9 cellular contexts compared by ENCODE assay signal in genomic region chr14:21103710-21104447, GRCh38. TPM values are rescaled to one million over a fixed set of nuclear protein-coding genes. Genes with fewer than 3 reads are reported as not detected.
DNase-seq lines count a peak whose midpoint lies in the region; ATAC-seq, FAIRE-seq and TF ChIP-seq lines count a peak whose summit lies in the region.
"Had no signal": no experiment of that assay in that cellular context is flagged by ENCODE, and none has a peak within 500 bp of the region (broad histone marks: within the 10 kb centered on the region; RNA-seq: fewer than 3 reads in every experiment).

No MANE protein-coding gene starts in this region.

- H3K36me3 ChIP-seq in keratinocyte (ENCODE audit: control insufficient read depth in 2 of 2, extremely low read depth in 1 of 2, insufficient read depth in 2 of 2, low read length in 2 of 2) = no peaks in the 10 kb centered on the region

- peak; percentile 95 to 96 for DNase-seq in AML-193 (lab: John Stamatoyannopoulos, UW)
- DNase-seq in NCI-H345 treated with DMSO at 0.1 percent for 48 hours (lab: John Stamatoyannopoulos, UW; ENCODE audit: unreplicated experiment) = peak; percentile 92
- DNase-seq in cerebellar cortex (ENCODE audit: low spot score) = peak; percentile 98
- no peak for DNase-seq in keratinocyte (ENCODE audit: low read depth, low spot score)
- peak; percentile 91 to 93 (median 92) for DNase-seq in stimulated activated CD4-positive, alpha-beta T cell treated with anti-CD3 and anti-CD28 coated beads, Interleukin-12 subunit alpha, Interleukin-12 subunit beta, amount 100 ng/mL, for 48 hours (ENCODE audit: low read depth in 2 of 3, low spot score in 1 of 3)

- dilution Hi-C loops in keratinocyte (cut with MboI; ENCODE audit: extremely low pct_ligation_motif_present, low sequenced_read_pairs) = no loop called here

- no peak for FAIRE-seq in keratinocyte (lab: Jason Lieb, UNC)
- FAIRE-seq: colon had no signal

- H2AFZ ChIP-seq in keratinocyte (ENCODE audit: control insufficient read depth, low read length) = peak overlapping the region; percentile 94

- no peaks in the 10 kb centered on the region for H4K20me1 ChIP-seq in keratinocyte (ENCODE audit: control insufficient read depth, extremely low read depth, insufficient read depth, low read length)

- H3K4me3 ChIP-seq in keratinocyte (ENCODE audit: control insufficient read depth in 2 of 3, extremely low read depth in 1 of 3, insufficient read depth in 2 of 3, low read depth in 1 of 3, low read length in 3 of 3) = peak overlapping the region; percentile 54 to 90 (median 83)

- ATAC-seq in GM19035 (IDR thresholded peaks at IDR 0.05; ENCODE audit: unreplicated experiment) = peak; percentile 92
- ATAC-seq in HG03342 (IDR thresholded peaks at IDR 0.05; ENCODE audit: unreplicated experiment) = peak; percentile 85
- peak; percentile 89 to 92 for ATAC-seq in activated CD4-positive, CD25-positive, alpha-beta regulatory T cell treated with anti-CD3 and anti-CD28 coated beads, Interleukin-2, amount 50 U/mL, for 24 hours

- H3K27ac ChIP-seq in keratinocyte (ENCODE audit: control insufficient read depth, insufficient read depth, low read length) = peak overlapping the region; percentile 95

- peak overlapping the region; percentile 99 for H3K4me2 ChIP-seq in keratinocyte (ENCODE audit: control insufficient read depth, extremely low read depth, insufficient read depth, low read depth, low read length)

- peak; percentile 75 to 90 (median 83) for TF ChIP-seq CTCF in keratinocyte (optimal IDR thresholded peaks at IDR 0.05 in 1 of 3, IDR thresholded peaks at IDR 0.05 in 1 of 3, conservative IDR thresholded peaks at IDR 0.05 in 1 of 3; ENCODE audit: extremely low read depth in 1 of 3, insufficient read depth in 2 of 3, low read length in 3 of 3)

- peaks cover 76% of the 10 kb centered on the region for H3K4me1 ChIP-seq in keratinocyte (ENCODE audit: control insufficient read depth, extremely low read depth, insufficient read depth, low read length)

- H3K9ac ChIP-seq in keratinocyte (ENCODE audit: control insufficient read depth, extremely low read depth, insufficient read depth, low read length) = peak overlapping the region; percentile 95

- H3K9me1 ChIP-seq in keratinocyte (ENCODE audit: control insufficient read depth, extremely low read depth, insufficient read depth, low read length) = no peaks in the 10 kb centered on the region

- no peaks in the 10 kb centered on the region for H3K9me3 ChIP-seq in keratinocyte (ENCODE audit: control insufficient read depth, low read depth, low read length)

- peaks cover 21% of the 10 kb centered on the region for H3K79me2 ChIP-seq in keratinocyte (ENCODE audit: control insufficient read depth, insufficient read depth, low read length)

- H3K27me3 ChIP-seq in keratinocyte (ENCODE audit: control insufficient read depth, extremely low read depth, insufficient read depth, low read length) = no peaks in the 10 kb centered on the region

RNA-seq across cellular contexts. Expression of gene TMEM253, which starts 3.0 kb away (rescaled TPM):
- polyA plus RNA-seq in keratinocyte = 1.1 to 1.4 TPM (median 1.3 TPM) in 3 replicates
- polyA plus RNA-seq in keratinocyte (2011; ENCODE audit: low read depth) = 1.2 TPM
- polyA plus RNA-seq in keratinocyte (2011; cell fraction: cytosol; rRNA removed) = 0.74 and 1.1 TPM in 2 replicates
- polyA plus RNA-seq in keratinocyte (2011; cell fraction: nucleus; rRNA removed) = 1.7 and 1.8 TPM in 2 replicates
- polyA plus RNA-seq in keratinocyte (2012; ENCODE audit: low replicate concordance) = 1.4 and 2.1 TPM in 2 replicates
- 0.63 to 1.9 TPM (median 1.2 TPM) in 3 replicates for polyA minus RNA-seq in keratinocyte
- not detected for polyA minus RNA-seq in keratinocyte (2011; cell fraction: cytosol; rRNA and poly(A)+ RNA removed)
- polyA minus RNA-seq in keratinocyte (2011; cell fraction: nucleus; rRNA and poly(A)+ RNA removed) = 0.53 TPM in 1 of 2 replicates, not detected in the other

RNA-seq across cellular contexts. Expression of gene ZNF219, which starts 5.4 kb away (rescaled TPM):
- 23.1 to 35.3 TPM (median 24.8 TPM) in 3 replicates for polyA plus RNA-seq in keratinocyte
- 3.3 TPM for polyA plus RNA-seq in keratinocyte (2011; ENCODE audit: low read depth)
- 13.6 and 54.2 TPM in 2 replicates for polyA plus RNA-seq in keratinocyte (2011; cell fraction: cytosol; rRNA removed)
- polyA plus RNA-seq in keratinocyte (2011; cell fraction: nucleus; rRNA removed) = 92.2 and 119 TPM in 2 replicates
- polyA plus RNA-seq in keratinocyte (2012; ENCODE audit: low replicate concordance) = 23.8 and 28.7 TPM in 2 replicates
- polyA minus RNA-seq in keratinocyte = 16.3 to 21.7 TPM (median 21.3 TPM) in 3 replicates
- polyA minus RNA-seq in keratinocyte (2011; cell fraction: cytosol; rRNA and poly(A)+ RNA removed) = 57.2 TPM
- polyA minus RNA-seq in keratinocyte (2011; cell fraction: nucleus; rRNA and poly(A)+ RNA removed) = 23.7 and 26.5 TPM in 2 replicates

RNA-seq across cellular contexts. Expression of gene ARHGEF40, which starts 33.8 kb away (rescaled TPM):
- 8.7 to 14.4 TPM (median 11.9 TPM) in 3 replicates for polyA plus RNA-seq in keratinocyte
- 7.7 TPM for polyA plus RNA-seq in keratinocyte (2011; ENCODE audit: low read depth)
- 10.9 and 11.1 TPM in 2 replicates for polyA plus RNA-seq in keratinocyte (2011; cell fraction: cytosol; rRNA removed)
- polyA plus RNA-seq in keratinocyte (2011; cell fraction: nucleus; rRNA removed) = 34.3 and 52.7 TPM in 2 replicates
- 7.0 and 8.0 TPM in 2 replicates for polyA plus RNA-seq in keratinocyte (2012; ENCODE audit: low replicate concordance)
- polyA minus RNA-seq in keratinocyte = 10.5 to 39.4 TPM (median 26.2 TPM) in 3 replicates
- polyA minus RNA-seq in keratinocyte (2011; cell fraction: cytosol; rRNA and poly(A)+ RNA removed) = 9.4 TPM
- polyA minus RNA-seq in keratinocyte (2011; cell fraction: nucleus; rRNA and poly(A)+ RNA removed) = 14.1 and 16.1 TPM in 2 replicates

RNA-seq across cellular contexts. Expression of gene RNASE8, which starts 46.3 kb away (rescaled TPM):
- polyA plus RNA-seq in keratinocyte = not detected in 3 replicates
- polyA plus RNA-seq in keratinocyte (2011; ENCODE audit: low read depth) = 0.45 TPM
- not detected in 2 replicates for polyA plus RNA-seq in keratinocyte (2011; cell fraction: cytosol; rRNA removed)
- not detected in 2 replicates for polyA plus RNA-seq in keratinocyte (2011; cell fraction: nucleus; rRNA removed)
- 0.63 TPM in 1 of 2 replicates, not detected in the other for polyA plus RNA-seq in keratinocyte (2012; ENCODE audit: low replicate concordance)
- polyA minus RNA-seq in keratinocyte = not detected in 3 replicates
- polyA minus RNA-seq in keratinocyte (2011; cell fraction: cytosol; rRNA and poly(A)+ RNA removed) = not detected
- not detected in 2 replicates for polyA minus RNA-seq in keratinocyte (2011; cell fraction: nucleus; rRNA and poly(A)+ RNA removed)

RNA-seq across cellular contexts. Expression of gene OR5AU1, which starts 52.0 kb away (rescaled TPM):
- polyA plus RNA-seq in keratinocyte = not detected in 3 replicates
- not detected for polyA plus RNA-seq in keratinocyte (2011; ENCODE audit: low read depth)
- polyA plus RNA-seq in keratinocyte (2011; cell fraction: cytosol; rRNA removed) = not detected in 2 replicates
- not detected in 2 replicates for polyA plus RNA-seq in keratinocyte (2011; cell fraction: nucleus; rRNA removed)
- polyA plus RNA-seq in keratinocyte (2012; ENCODE audit: low replicate concordance) = not detected in 2 replicates
- not detected in 3 replicates for polyA minus RNA-seq in keratinocyte
- not detected for polyA minus RNA-seq in keratinocyte (2011; cell fraction: cytosol; rRNA and poly(A)+ RNA removed)
- not detected in 2 replicates for polyA minus RNA-seq in keratinocyte (2011; cell fraction: nucleus; rRNA and poly(A)+ RNA removed)
